ENCODE assay signal across 17 cellular contexts in genomic region chr18:59094569-59094968, GRCh38.
"Had no signal": no experiment of that assay in that cellular context is flagged by ENCODE, and none has a peak within 500 bp of the region (broad histone marks: within the 10 kb centered on the region; RNA-seq: fewer than 3 reads in every experiment).

No MANE protein-coding gene starts in this region.

- H3K4me1 Mint-ChIP-seq: neural crest cell had no signal

- H3K4me3 Mint-ChIP-seq: activated naive CD8-positive, alpha-beta T cell; neural crest cell had no signal

- H3K9me3 Mint-ChIP-seq: neural crest cell had no signal

- H3K27me3 ChIP-seq: gastrocnemius medialis, stomach, testis, upper lobe of left lung had no signal

- H3K4me1 ChIP-seq: gastrocnemius medialis, left ventricle myocardium inferior, psoas muscle, stomach, testis, upper lobe of left lung had no signal

- H3K36me3 ChIP-seq: gastrocnemius medialis, left ventricle myocardium inferior, stomach, upper lobe of left lung had no signal

- H3K27ac ChIP-seq: gastrocnemius medialis, left ventricle myocardium inferior, psoas muscle, skin epidermis, stomach, testis, upper lobe of left lung had no signal

- H3K36me3 Mint-ChIP-seq: activated naive CD8-positive, alpha-beta T cell had no signal

- H3K27ac Mint-ChIP-seq: activated naive CD8-positive, alpha-beta T cell had no signal

- DNase-seq: activated CD4-positive, alpha-beta T cell treated with anti-CD3 and anti-CD28 coated beads for 1 hour; activated T-cell treated with anti-CD3 and anti-CD28 coated beads for 4 hours; effector CD4-positive, alpha-beta T cell; gastrocnemius medialis; left ventricle myocardium inferior; mammary epithelial cell; psoas muscle; right cardiac atrium; stimulated activated CD4-positive, alpha-beta T cell treated with anti-CD3 and anti-CD28 coated beads, Interleukin-15, amount 100 ng/mL, for 24 hours; stimulated activated CD4-positive, alpha-beta T cell treated with anti-CD3 and anti-CD28 coated beads, Interleukin-2, amount 100 ng/mL, for 48 hours; stomach; T1000; testis had no signal

- H3K9me3 ChIP-seq: gastrocnemius medialis, left ventricle myocardium inferior, psoas muscle, stomach, testis, upper lobe of left lung had no signal

- H3K4me3 ChIP-seq: gastrocnemius medialis, left ventricle myocardium inferior, psoas muscle, skin epidermis, stomach, testis, upper lobe of left lung had no signal

- ATAC-seq: gastrocnemius medialis, psoas muscle, right cardiac atrium had no signal
